Comparison of ENCODE assay signal across 19 cellular contexts in the genomic region with DNA sequence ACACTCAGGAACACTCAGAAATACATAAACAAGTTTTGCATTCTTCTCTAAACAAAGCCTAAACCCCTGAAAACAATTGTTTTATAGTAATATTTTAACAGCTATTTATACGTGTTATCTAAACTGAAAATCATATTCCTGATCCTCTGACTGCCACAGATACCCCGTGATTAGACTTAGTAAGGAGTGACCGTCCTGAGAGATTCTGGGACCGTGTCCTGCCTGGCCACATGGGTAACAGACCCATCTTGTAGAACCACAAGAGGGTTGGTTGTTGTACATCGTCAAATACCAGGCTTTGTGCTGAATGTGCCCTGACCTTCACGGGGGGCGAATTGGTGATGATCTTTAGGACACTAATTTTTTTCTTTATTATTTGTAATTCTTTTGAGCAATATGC.
DNase-seq lines count a peak whose midpoint lies in the region; ATAC-seq and TF ChIP-seq lines count a peak whose summit lies in the region.
"Had no signal": no experiment of that assay in that cellular context is flagged by ENCODE, and none has a peak within 500 bp of the region (broad histone marks: within the 10 kb centered on the region; RNA-seq: fewer than 3 reads in every experiment).

No MANE protein-coding gene starts in this region.

- peaks cover 9% of the 10 kb centered on the region for H3K36me3 Mint-ChIP-seq in T-helper 17 cell (ENCODE audit: low read depth)
- peaks cover 26% of the 10 kb centered on the region for H3K36me3 Mint-ChIP-seq in stimulated activated effector memory CD8-positive, alpha-beta T cell treated with anti-CD3 and anti-CD28 coated beads, Interleukin-12 subunit alpha, Interleukin-12 subunit beta, amount 100 ng/mL, for 72 hours

- ATAC-seq in T-helper 17 cell, result no peak
- ATAC-seq in stimulated activated effector memory CD8-positive, alpha-beta T cell treated with anti-CD3 and anti-CD28 coated beads, Interleukin-12 subunit alpha, Interleukin-12 subunit beta, amount 100 ng/mL, for 72 hours, result no peak

- peaks cover 4% of the 10 kb centered on the region for H4K20me1 ChIP-seq in hepatocyte (ENCODE audit: insufficient read depth, poor library complexity, severe bottlenecking)

- peak overlapping the region; percentile 34 for H3K27ac Mint-ChIP-seq in T-helper 17 cell
- H3K27ac Mint-ChIP-seq in stimulated activated effector memory CD8-positive, alpha-beta T cell treated with anti-CD3 and anti-CD28 coated beads, Interleukin-12 subunit alpha, Interleukin-12 subunit beta, amount 100 ng/mL, for 72 hours, result peak overlapping the region; percentile 18
- H3K27ac Mint-ChIP-seq: activated B cell treated with CpG ODN at 0.5 μM for 24 hours; T-helper 1 cell treated with Interleukin-12 subunit alpha and Interleukin-12 subunit beta and Interleukin-4 antibody, amounts not matched to agents 30 μg/mL and 1 μg/mL, for 36 hours had no signal

- H3K27ac ChIP-seq in HEK293 (ENCODE audit: extremely low read depth, low read depth, low read length) (0 out of 2 replicates have a peak overlapping the region, but pooled peaks have one; percentile 8), hepatocyte (peak overlapping the region; percentile 68), WERI-Rb-1 (no peak overlapping the region)
- H3K27ac ChIP-seq: thyroid gland had no signal

- H3K27me3 ChIP-seq in hepatocyte, result no peaks in the 10 kb centered on the region
- H3K27me3 ChIP-seq in WERI-Rb-1 (ENCODE audit: insufficient read depth, low read depth, severe bottlenecking), result no peaks in the 10 kb centered on the region
- H3K27me3 ChIP-seq: thyroid gland had no signal

- H3K9me2 ChIP-seq in hepatocyte (replicated peaks; ENCODE audit: insufficient read depth), result no peaks in the 10 kb centered on the region

- H3K4me3 ChIP-seq in HEK293 (ENCODE audit: low read depth, low read length) (no peak overlapping the region), hepatocyte (no peak overlapping the region), WERI-Rb-1 (ENCODE audit: low read depth, low read length) (no peak overlapping the region)
- H3K4me3 ChIP-seq: coronary artery, psoas muscle, thyroid gland had no signal

- peaks cover 25% of the 10 kb centered on the region for H3K79me2 ChIP-seq in hepatocyte

- no peaks in the 10 kb centered on the region for H3K9me3 Mint-ChIP-seq in stimulated activated effector memory CD8-positive, alpha-beta T cell treated with anti-CD3 and anti-CD28 coated beads, Interleukin-12 subunit alpha, Interleukin-12 subunit beta, amount 100 ng/mL, for 72 hours
- H3K9me3 Mint-ChIP-seq: activated B cell treated with CpG ODN at 0.5 μM for 24 hours, nephron progenitor cell had no signal

- CTCF ChIA-PET in HEK293 (lab: Yijun Ruan, JAX), result interaction anchor here (0.6 to 1.0 kb wide), 3 partner anchors 9 to 558 kb away, joined by 3 to 6 read pairs (median 3); no protein-coding TSS in a partner anchor

- H3K4me3 Mint-ChIP-seq in T-helper 17 cell, result no peak overlapping the region
- no peak overlapping the region for H3K4me3 Mint-ChIP-seq in stimulated activated effector memory CD8-positive, alpha-beta T cell treated with anti-CD3 and anti-CD28 coated beads, Interleukin-12 subunit alpha, Interleukin-12 subunit beta, amount 100 ng/mL, for 72 hours
- H3K4me3 Mint-ChIP-seq: activated B cell treated with CpG ODN at 0.5 μM for 24 hours; nephron progenitor cell; T-helper 1 cell treated with Interleukin-12 subunit alpha and Interleukin-12 subunit beta and Interleukin-4 antibody, amounts not matched to agents 30 μg/mL and 1 μg/mL, for 36 hours had no signal

- DNase-seq in T-helper 17 cell (no peak), hepatocyte (ENCODE audit: low spot score) (no peak), D341Med (ENCODE audit: low spot score) (no peak), NCI-H69 (lab: John Stamatoyannopoulos, UW) (no peak), WERI-Rb-1 (no peak)
- DNase-seq in stimulated activated effector memory CD8-positive, alpha-beta T cell treated with anti-CD3 and anti-CD28 coated beads, Interleukin-12 subunit alpha, Interleukin-12 subunit beta, amount 100 ng/mL, for 72 hours (ENCODE audit: low spot score in 2 of 2), result no peak
- DNase-seq: activated B cell treated with CpG ODN at 0.5 μM for 24 hours; activated T-cell treated with anti-CD3 and anti-CD28 coated beads, Interleukin-2, amount 50 U/mL, for 72 hours; kidney glomerular epithelial cell; NCI-H1417 treated with DMSO at 0.1 percent for 48 hours; NCI-H524 treated with DMSO at 0.1 percent for 48 hours; nephron progenitor cell; psoas muscle; SHP77; stimulated activated CD4-positive, alpha-beta T cell treated with anti-CD3 and anti-CD28 coated beads, Interleukin-12 subunit alpha, Interleukin-12 subunit beta, amount 100 ng/mL, for 4 hours; thyroid gland had no signal

- no peak overlapping the region for H2AFZ ChIP-seq in hepatocyte

- WGBS in hepatocyte (ENCODE audit: low lambda C conversion rate, missing lambda C conversion rate), result 81% methylated on average over 7 of the region's 7 CpGs

- TF ChIP-seq CTCF in HEK293 (tag by site-specific recombination; IDR thresholded peaks at IDR 0.05) (no peak), hepatocyte (IDR thresholded peaks at IDR 0.05; ENCODE audit: poor library complexity) (no peak), WERI-Rb-1 (IDR thresholded peaks at IDR 0.05; ENCODE audit: low read depth, low read length) (no peak)

- H3K27me3 Mint-ChIP-seq in T-helper 17 cell, result no peaks in the 10 kb centered on the region
- H3K27me3 Mint-ChIP-seq: activated B cell treated with CpG ODN at 0.5 μM for 24 hours had no signal

- H3K4me1 Mint-ChIP-seq in T-helper 17 cell, result peaks cover 23% of the 10 kb centered on the region
- peaks cover 42% of the 10 kb centered on the region for H3K4me1 Mint-ChIP-seq in stimulated activated effector memory CD8-positive, alpha-beta T cell treated with anti-CD3 and anti-CD28 coated beads, Interleukin-12 subunit alpha, Interleukin-12 subunit beta, amount 100 ng/mL, for 72 hours

- H3K9me3 ChIP-seq in HEK293 (ENCODE audit: control insufficient read depth, insufficient read depth, low read depth, low read length), result no peaks in the 10 kb centered on the region
- H3K9me3 ChIP-seq in T-helper 17 cell (ENCODE audit: control insufficient read depth, low read length, poor library complexity, severe bottlenecking), result no peaks in the 10 kb centered on the region
- no peaks in the 10 kb centered on the region for H3K9me3 ChIP-seq in hepatocyte (ENCODE audit: low read depth)
- H3K9me3 ChIP-seq in WERI-Rb-1 (ENCODE audit: severe bottlenecking), result no peaks in the 10 kb centered on the region
- H3K9me3 ChIP-seq: psoas muscle, thyroid gland had no signal

- H3K4me1 ChIP-seq in HEK293 (ENCODE audit: control insufficient read depth, insufficient read depth, low read length) (peaks cover 12% of the 10 kb centered on the region), hepatocyte (ENCODE audit: insufficient read depth) (peaks cover 14% of the 10 kb centered on the region)

- POLR2A ChIA-PET in HEK293 (lab: Yijun Ruan, JAX), result no interaction called here

- H3K4me2 ChIP-seq in hepatocyte, result peak overlapping the region; percentile 55

- H3K36me3 ChIP-seq in HEK293 (ENCODE audit: control insufficient read depth in 2 of 2, insufficient read depth in 1 of 2, low read length in 2 of 2) (peaks cover 0 to 7% of the 10 kb centered on the region in 2 experiments; a peak in 1 of 3 replicates), hepatocyte (replicated peaks; ENCODE audit: insufficient read depth, low read depth) (no peaks in the 10 kb centered on the region), WERI-Rb-1 (peaks cover 13% of the 10 kb centered on the region)
- H3K36me3 ChIP-seq: thyroid gland had no signal

TF ChIP-seq in HEK293, 187 proteins besides CTCF, POLR2A, EP300 and RAD21:
- TF ChIP-seq ZBTB44 (tag by site-specific recombination; IDR thresholded peaks at IDR 0.05) (no peak), PRDM1 (tag by site-specific recombination; IDR thresholded peaks at IDR 0.05) (0 out of 2 replicates have a peak, but pooled peaks have one; percentile 14)
